Comparison of ENCODE assay signal across 8 cellular contexts in genomic region chrX:1502241-1502640, GRCh38. TPM values are rescaled to one million over a fixed set of nuclear protein-coding genes. Genes with fewer than 3 reads are reported as not detected.
DNase-seq lines count a peak whose midpoint lies in the region; ATAC-seq and TF ChIP-seq lines count a peak whose summit lies in the region.

No MANE protein-coding gene starts in this region.

- TF ChIP-seq POLR2A in Raji (IDR thresholded peaks at IDR 0.05; ENCODE audit: insufficient read depth, low read depth, low read length), result peak; percentile 51; the same call in 1 of the 2 replicates

- peak; percentile 30 for ATAC-seq in HG02623 (IDR thresholded peaks at IDR 0.05; ENCODE audit: unreplicated experiment)
- ATAC-seq in stimulated activated memory B cell treated with anti-CD40 and anti-IgM and Interleukin-4, amounts not matched to agents 10 μg/mL and 1 μg/mL and 100 μg/mL, for 72 hours, result peak; percentile 93

- DNase-seq in activated T-cell treated with anti-CD3 and anti-CD28 coated beads, Interleukin-2, amount 50 U/mL, for 24 hours, result peak; percentile 29
- DNase-seq in activated T-cell treated with anti-CD3 and anti-CD28 coated beads for 4 hours (no peak), HFFc6 (no peak), iPS-NIHi11 (ENCODE audit: low spot score) (no peak), GDM1 (lab: John Stamatoyannopoulos, UW) (no peak)

- H3K36me3 Mint-ChIP-seq in activated T-cell treated with anti-CD3 and anti-CD28 coated beads, Interleukin-2, amount 50 U/mL, for 24 hours (ENCODE audit: low read depth), result peaks cover 36% of the 10 kb centered on the region
- peaks cover 50% of the 10 kb centered on the region for H3K36me3 Mint-ChIP-seq in stimulated activated memory B cell treated with anti-CD40 and anti-IgM and Interleukin-4, amounts not matched to agents 10 μg/mL and 1 μg/mL and 100 μg/mL, for 72 hours
- no peaks in the 10 kb centered on the region for H3K36me3 Mint-ChIP-seq in HFFc6 (ENCODE audit: low read depth)

- no peaks in the 10 kb centered on the region for H3K9me3 Mint-ChIP-seq in activated T-cell treated with anti-CD3 and anti-CD28 coated beads, Interleukin-2, amount 50 U/mL, for 24 hours
- no peaks in the 10 kb centered on the region for H3K9me3 Mint-ChIP-seq in stimulated activated memory B cell treated with anti-CD40 and anti-IgM and Interleukin-4, amounts not matched to agents 10 μg/mL and 1 μg/mL and 100 μg/mL, for 72 hours
- peaks cover 8% of the 10 kb centered on the region; the same call in 1 of the 2 replicates for H3K9me3 Mint-ChIP-seq in HFFc6

- H3K4me3 Mint-ChIP-seq in activated T-cell treated with anti-CD3 and anti-CD28 coated beads, Interleukin-2, amount 50 U/mL, for 24 hours, result no peak overlapping the region
- peak overlapping the region; percentile 14 for H3K4me3 Mint-ChIP-seq in stimulated activated memory B cell treated with anti-CD40 and anti-IgM and Interleukin-4, amounts not matched to agents 10 μg/mL and 1 μg/mL and 100 μg/mL, for 72 hours
- H3K4me3 Mint-ChIP-seq in HFFc6, result no peak overlapping the region

- no peak for TF ChIP-seq CTCF in HFFc6 (IDR thresholded peaks at IDR 0.05)

- H3K27ac Mint-ChIP-seq in activated T-cell treated with anti-CD3 and anti-CD28 coated beads, Interleukin-2, amount 50 U/mL, for 24 hours, result peak overlapping the region; percentile 74
- H3K27ac Mint-ChIP-seq in stimulated activated memory B cell treated with anti-CD40 and anti-IgM and Interleukin-4, amounts not matched to agents 10 μg/mL and 1 μg/mL and 100 μg/mL, for 72 hours, result peak overlapping the region; percentile 91
- no peak overlapping the region for H3K27ac Mint-ChIP-seq in HFFc6

- H3K27me3 Mint-ChIP-seq in activated T-cell treated with anti-CD3 and anti-CD28 coated beads, Interleukin-2, amount 50 U/mL, for 24 hours, result no peaks in the 10 kb centered on the region
- H3K27me3 Mint-ChIP-seq in stimulated activated memory B cell treated with anti-CD40 and anti-IgM and Interleukin-4, amounts not matched to agents 10 μg/mL and 1 μg/mL and 100 μg/mL, for 72 hours, result no peaks in the 10 kb centered on the region
- peaks cover 6% of the 10 kb centered on the region for H3K27me3 Mint-ChIP-seq in HFFc6 (ENCODE audit: insufficient read depth)

- H3K4me1 Mint-ChIP-seq in activated T-cell treated with anti-CD3 and anti-CD28 coated beads, Interleukin-2, amount 50 U/mL, for 24 hours (ENCODE audit: low read depth), result peaks cover 39% of the 10 kb centered on the region
- H3K4me1 Mint-ChIP-seq in stimulated activated memory B cell treated with anti-CD40 and anti-IgM and Interleukin-4, amounts not matched to agents 10 μg/mL and 1 μg/mL and 100 μg/mL, for 72 hours, result peaks cover 70% of the 10 kb centered on the region
- peaks cover 4% of the 10 kb centered on the region; the same call in 1 of the 2 replicates for H3K4me1 Mint-ChIP-seq in HFFc6 (ENCODE audit: low read depth)

RNA-seq across cellular contexts. Expression of gene P2RY8, which starts 34.7 kb away (rescaled TPM):
- not detected for total RNA-seq in HFFc6 (2021; fragmentation: NEBNext Ultra II Directional; extraction: Animal tissue kit (Norgen Biotek cat#: 25700))

RNA-seq across cellular contexts. Expression of gene ASMTL, which starts 49.5 kb away (rescaled TPM):
- total RNA-seq in HFFc6 (2021; fragmentation: NEBNext Ultra II Directional; extraction: Animal tissue kit (Norgen Biotek cat#: 25700)), result 10 to 100 TPM; 26.8 to 35.1 (median 32.8) TPM
